ENCODE assay signal across 10 cellular contexts in genomic region chr19:13033244-13033643, GRCh38. TPM values are rescaled to one million over a fixed set of nuclear protein-coding genes. Genes with fewer than 3 reads are reported as not detected.
A peak's percentile ranks its signal among the peaks of the same experiment; 100 is the strongest.
DNase-seq lines count a peak whose midpoint lies in the region; TF ChIP-seq lines count a peak whose summit lies in the region.
"Had no signal": no experiment of that assay in that cellular context is flagged by ENCODE, and none has a peak within 500 bp of the region (broad histone marks: within the 10 kb centered on the region; RNA-seq: fewer than 3 reads in every experiment).

No MANE protein-coding gene starts in this region.

- 75 to 100% (median 81%) methylated on average over 1 of the region's 1 CpG for WGBS in spleen, 5 donors

- H3K9me3 ChIP-seq in HEK293 (ENCODE audit: control insufficient read depth, insufficient read depth, low read depth, low read length), result no peaks in the 10 kb centered on the region
- no peaks in the 10 kb centered on the region for H3K9me3 ChIP-seq in spleen

- TF ChIP-seq CTCF in HEK293 (tag by site-specific recombination; IDR thresholded peaks at IDR 0.05) (no peak), foreskin fibroblast (IDR thresholded peaks at IDR 0.05; ENCODE audit: low read depth, low read length) (peak; percentile 21), spleen (IDR thresholded peaks at IDR 0.05 in 8 of 11, conservative IDR thresholded peaks at IDR 0.05 in 3 of 11) (no peak), GM10266 (IDR thresholded peaks at IDR 0.05; ENCODE audit: control insufficient read depth, insufficient read depth, low read depth, missing control alignments) (no peak)

- CTCF ChIA-PET in HEK293 (lab: Yijun Ruan, JAX), result interaction anchor here (0.5 to 8.6 kb wide), 18 partner anchors 9 to 260 kb away, joined by 3 to 247 read pairs (median 12); no protein-coding TSS in a partner anchor

- POLR2A ChIA-PET in HEK293 (lab: Yijun Ruan, JAX), result interaction anchor here (1.0 to 1.1 kb wide), 2 partner anchors 18 to 21 kb away, joined by 4 to 5 read pairs; no protein-coding TSS in a partner anchor

- no peak for TF ChIP-seq POLR2A in spleen (IDR thresholded peaks at IDR 0.05)

- H3K4me3 ChIP-seq in HEK293 (ENCODE audit: low read depth, low read length) (no peak overlapping the region), foreskin fibroblast (ENCODE audit: low read depth in 1 of 2, low read length in 2 of 2) (no peak overlapping the region), spleen (no peak overlapping the region)

- intact Hi-C loops in spleen (cut with DNase I; ENCODE audit: low total_unique reads), result loop anchor here (10.0 kb wide), 1 partner anchor 48 kb away; no protein-coding TSS in a partner anchor

- H3K4me1 ChIP-seq in HEK293 (ENCODE audit: control insufficient read depth, insufficient read depth, low read length), result peaks cover 29% of the 10 kb centered on the region
- H3K4me1 ChIP-seq in spleen, result peaks cover 0 to 27% (median 11%) of the 10 kb centered on the region in 6 donors

- peak; percentile 21 for DNase-seq in SW480 (ENCODE audit: low spot score)
- DNase-seq in foreskin fibroblast, result peak in 1 of 2 donors; percentile 68
- DNase-seq in superior temporal gyrus (ENCODE audit: extremely low spot score), result peak; percentile 79
- DNase-seq in spleen, result no peak
- DNase-seq in GM10266 (ENCODE audit: extremely low spot score), result no peak
- no peak for DNase-seq in activated gamma-delta T cell (lab: John Stamatoyannopoulos, UW)
- DNase-seq: NCI-H1436 treated with DMSO at 0.1 percent for 48 hours; stimulated activated CD4-positive, alpha-beta T cell treated with anti-CD3 and anti-CD28 coated beads, Interleukin-1b, Interleukin-23, amount 100 ng/mL, for 48 hours; T-cell had no signal

- H3K36me3 ChIP-seq in HEK293 (ENCODE audit: control insufficient read depth in 2 of 2, insufficient read depth in 1 of 2, low read length in 2 of 2) (no peaks in the 10 kb centered on the region), spleen (no peaks in the 10 kb centered on the region)

- H3K27ac ChIP-seq in HEK293 (ENCODE audit: extremely low read depth, low read depth, low read length) (no peak overlapping the region), spleen (no peak overlapping the region)

- H3K27me3 ChIP-seq in spleen (replicated peaks in 1 of 7), result no peaks in the 10 kb centered on the region

TF ChIP-seq in HEK293, 187 proteins besides CTCF, POLR2A, EP300 and RAD21:
- TF ChIP-seq ZBTB44 (tag by site-specific recombination; IDR thresholded peaks at IDR 0.05), result no peak
- no peak for TF ChIP-seq ZNF629 (tag by site-specific recombination; IDR thresholded peaks at IDR 0.05)
- no peak for TF ChIP-seq ZNF768 (tag by site-specific recombination; IDR thresholded peaks at IDR 0.05)
- TF ChIP-seq ZNF514 (tag by site-specific recombination; IDR thresholded peaks at IDR 0.05), result no peak
- no peak for TF ChIP-seq ZNF398 (tag by site-specific recombination; IDR thresholded peaks at IDR 0.05)
- no peak for TF ChIP-seq ZNF623 (tag by site-specific recombination; IDR thresholded peaks at IDR 0.05)
- TF ChIP-seq GLIS1 (tag by site-specific recombination; IDR thresholded peaks at IDR 0.05), result 0 out of 2 replicates have a peak, but pooled peaks have one; percentile 8
- TF ChIP-seq ZNF433 (tag by site-specific recombination; IDR thresholded peaks at IDR 0.05; ENCODE audit: low read depth), result no peak

RNA-seq across cellular contexts. Expression of gene NFIX, which starts 38.0 kb away (rescaled TPM):
- total RNA-seq in spleen, result 10 to 100 TPM; 12.3 to 41.4 (median 26.7) TPM
- polyA plus RNA-seq in spleen, result 1 to 10 TPM; 1.1 to 7.7 (median 1.5) TPM

Comparison
In these comparisons a context has a peak if more than half of its experiments do, and no peak if none do; other contexts are left out.
1. DNase-seq: peak in SW480 (single experiment) and superior temporal gyrus (single experiment); none in spleen (single experiment), GM10266 (single experiment) and activated gamma-delta T cell (single experiment).